ENCODE assay signal across 1 cellular context in genomic region chr9:127244609-127245601, GRCh38.
TF ChIP-seq lines count a peak whose summit lies in the region.

No MANE protein-coding gene starts in this region.

TF ChIP-seq in K562, 482 proteins besides CTCF, POLR2A, EP300 and RAD21 (continued from another document and continues in another):
- TF ChIP-seq TEAD4 (IDR thresholded peaks at IDR 0.05; ENCODE audit: low read length) = no peak
- TF ChIP-seq TEAD4 (CRISPR knock-in tag; IDR thresholded peaks at IDR 0.05; ENCODE audit: borderline replicate concordance) = no peak
- no peak for TF ChIP-seq CBFA2T3 (IDR thresholded peaks at IDR 0.05)
- TF ChIP-seq CREM (IDR thresholded peaks at IDR 0.05; ENCODE audit: low read depth) = peak; percentile 97
- TF ChIP-seq ZBTB1 (CRISPR knock-in tag; IDR thresholded peaks at IDR 0.05; ENCODE audit: borderline replicate concordance, low read depth) = no peak
- no peak for TF ChIP-seq CEBPG (CRISPR knock-in tag; IDR thresholded peaks at IDR 0.05)
- no peak for TF ChIP-seq CEBPG (tag; conservative IDR thresholded peaks at IDR 0.05 in 1 of 2, IDR thresholded peaks at IDR 0.05 in 1 of 2)
- no peak for TF ChIP-seq CLOCK (CRISPR knock-in tag; IDR thresholded peaks at IDR 0.05; ENCODE audit: borderline replicate concordance)
- TF ChIP-seq ZNF41 (CRISPR knock-in tag; conservative IDR thresholded peaks at IDR 0.05) = no peak
- TF ChIP-seq ATF1 (CRISPR knock-in tag; IDR thresholded peaks at IDR 0.05) = peak; percentile 46
- peak; percentile 97 for TF ChIP-seq ATF1 (tag; IDR thresholded peaks at IDR 0.05)
- TF ChIP-seq CAMTA2 (CRISPR knock-in tag; conservative IDR thresholded peaks at IDR 0.05) = no peak
- TF ChIP-seq HMG20A (CRISPR knock-in tag; conservative IDR thresholded peaks at IDR 0.05) = no peak
- no peak for TF ChIP-seq ZNF133 (CRISPR knock-in tag; IDR thresholded peaks at IDR 0.05)
- TF ChIP-seq ZNF778 (CRISPR knock-in tag; IDR thresholded peaks at IDR 0.05) = no peak
- TF ChIP-seq ILK (tag; IDR thresholded peaks at IDR 0.05; ENCODE audit: borderline replicate concordance, low read depth) = no peak
- TF ChIP-seq THRA (IDR thresholded peaks at IDR 0.05) = no peak
- TF ChIP-seq FOXK2 (conservative IDR thresholded peaks at IDR 0.05 in 1 of 2, IDR thresholded peaks at IDR 0.05 in 1 of 2; ENCODE audit: low read depth in 2 of 2) = 0 out of 4 replicates have a peak, but pooled peaks of 1 of the 2 experiments have one; percentile 35
- no peak for TF ChIP-seq ATF3 (IDR thresholded peaks at IDR 0.05)
- no peak for TF ChIP-seq ATF3 (CRISPR knock-in tag; conservative IDR thresholded peaks at IDR 0.05)
- no peak for TF ChIP-seq NFRKB (IDR thresholded peaks at IDR 0.05; ENCODE audit: low read depth)
- no peak for TF ChIP-seq NFE2L1 (tag; IDR thresholded peaks at IDR 0.05; ENCODE audit: borderline replicate concordance, low read depth)
- TF ChIP-seq MCM2 (IDR thresholded peaks at IDR 0.05; ENCODE audit: low read depth) = no peak
- peak; percentile 86 for TF ChIP-seq ZBTB12 (CRISPR knock-in tag; IDR thresholded peaks at IDR 0.05)
- TF ChIP-seq ZC3H11A (IDR thresholded peaks at IDR 0.05; ENCODE audit: low read depth, low read length) = no peak
- 0 out of 2 replicates have a peak, but pooled peaks have one; percentile 30 for TF ChIP-seq SREBF2 (CRISPR knock-in tag; IDR thresholded peaks at IDR 0.05)
- TF ChIP-seq ZBTB40 (IDR thresholded peaks at IDR 0.05) = no peak
- TF ChIP-seq ZBTB40 (CRISPR knock-in tag; IDR thresholded peaks at IDR 0.05) = no peak
- TF ChIP-seq ZNF274 (IDR thresholded peaks at IDR 0.05; ENCODE audit: borderline replicate concordance, low read depth, low read length) = no peak
- TF ChIP-seq CHD4 (IDR thresholded peaks at IDR 0.05; ENCODE audit: insufficient read depth, insufficient replicate concordance, low read depth, low read length, poor library complexity, severe bottlenecking) = no peak
- no peak for TF ChIP-seq ZNF253 (CRISPR knock-in tag; conservative IDR thresholded peaks at IDR 0.05)
- peak; percentile 87 for TF ChIP-seq FOS (IDR thresholded peaks at IDR 0.05; ENCODE audit: extremely low read depth, insufficient read length)
- TF ChIP-seq NEUROD1 (IDR thresholded peaks at IDR 0.05; ENCODE audit: borderline replicate concordance, low read depth, low read length, partially characterized antibody) = peak; percentile 74
- TF ChIP-seq ZC3H4 (CRISPR knock-in tag; IDR thresholded peaks at IDR 0.05; ENCODE audit: borderline replicate concordance) = no peak
- TF ChIP-seq ZNF699 (CRISPR knock-in tag; IDR thresholded peaks at IDR 0.05; ENCODE audit: insufficient replicate concordance) = no peak
- TF ChIP-seq HMG20B (CRISPR knock-in tag; IDR thresholded peaks at IDR 0.05) = no peak
- no peak for TF ChIP-seq ZFP30 (CRISPR knock-in tag; IDR thresholded peaks at IDR 0.05; ENCODE audit: borderline replicate concordance)
- no peak for TF ChIP-seq NCOA1 (IDR thresholded peaks at IDR 0.05; ENCODE audit: low read depth)
- no peak for TF ChIP-seq ZFPM2 (CRISPR knock-in tag; IDR thresholded peaks at IDR 0.05)
- TF ChIP-seq KDM1A (IDR thresholded peaks at IDR 0.05) = no peak
- TF ChIP-seq ZEB2 (IDR thresholded peaks at IDR 0.05) = no peak
- peak; percentile 25 to 54; a peak in 2 of 4 replicates for TF ChIP-seq MNT (conservative IDR thresholded peaks at IDR 0.05)
- TF ChIP-seq CREB3 (tag; conservative IDR thresholded peaks at IDR 0.05; ENCODE audit: low read depth) = no peak
- TF ChIP-seq HNRNPUL1 (IDR thresholded peaks at IDR 0.05; ENCODE audit: low read length) = no peak
- TF ChIP-seq ZNF217 (CRISPR knock-in tag; IDR thresholded peaks at IDR 0.05) = no peak
- TF ChIP-seq SMAD3 (CRISPR knock-in tag; conservative IDR thresholded peaks at IDR 0.05) = no peak
- no peak for TF ChIP-seq ZNF282 (CRISPR knock-in tag; IDR thresholded peaks at IDR 0.05)
- no peak for TF ChIP-seq NFXL1 (CRISPR knock-in tag; IDR thresholded peaks at IDR 0.05)
- TF ChIP-seq GTF2B (IDR thresholded peaks at IDR 0.05; ENCODE audit: extremely low read depth, insufficient read length) = no peak
- TF ChIP-seq ZNF347 (CRISPR knock-in tag; IDR thresholded peaks at IDR 0.05; ENCODE audit: low read depth) = no peak
- TF ChIP-seq SP1 (CRISPR knock-in tag; IDR thresholded peaks at IDR 0.05) = peak; percentile 88
- no peak for TF ChIP-seq RFX5 (IDR thresholded peaks at IDR 0.05; ENCODE audit: low read depth, low read length)
- TF ChIP-seq ZNF57 (CRISPR knock-in tag; IDR thresholded peaks at IDR 0.05) = no peak
- TF ChIP-seq GABPB1 (CRISPR knock-in tag; IDR thresholded peaks at IDR 0.05) = peak; percentile 46
- TF ChIP-seq TBP (optimal IDR thresholded peaks at IDR 0.05; ENCODE audit: low read depth, low read length) = peak; percentile 81
- no peak for TF ChIP-seq NR1H2 (CRISPR knock-in tag; IDR thresholded peaks at IDR 0.05)
